Comparison of ENCODE assay signal across 8 cellular contexts in genomic region chr3:197959891-197960693, GRCh38. TPM values are rescaled to one million over a fixed set of nuclear protein-coding genes. Genes with fewer than 3 reads are reported as not detected.
DNase-seq lines count a peak whose midpoint lies in the region; ATAC-seq lines count a peak whose summit lies in the region.

Gene LMLN (plus strand): TSS chr3:197960217. CDS start chr3:197960246, 29 bp downstream.

- no peaks in the 10 kb centered on the region for H3K4me1 ChIP-seq in endocrine pancreas (ENCODE audit: control insufficient read depth, insufficient read depth, low read length)

- H3K36me3 ChIP-seq in endocrine pancreas (ENCODE audit: control insufficient read depth, insufficient read depth, low read length): no peaks in the 10 kb centered on the region

- DNase-seq in Caki2 (ENCODE audit: low read depth) (peak; percentile 97), HUDEP-2 (lab: John Stamatoyannopoulos, UW; ENCODE audit: unreplicated experiment in 76 of 76) (peak; percentile 15 to 97 (median 92)), NOMO-1 treated with dmso at 0.1 percent for 144 hours (lab: John Stamatoyannopoulos, UW; ENCODE audit: unreplicated experiment) (peak; percentile 98), mesenteric fat pad (ENCODE audit: low spot score) (peak; percentile 98)
- DNase-seq in activated CD8-positive, alpha-beta memory T cell treated with anti-CD3 and anti-CD28 coated beads, Interleukin-2, amount 50 U/mL, for 1 hour (ENCODE audit: extremely low read depth): peak; percentile 79
- peak; percentile 89 for DNase-seq in stimulated activated CD8-positive, alpha-beta memory T cell treated with anti-CD3 and anti-CD28 coated beads, Interleukin-15, amount 100 ng/mL, for 1 hour (ENCODE audit: low read depth)

- ATAC-seq in GM21390 (IDR thresholded peaks at IDR 0.05; ENCODE audit: unreplicated experiment): peak; percentile 98

- no peaks in the 10 kb centered on the region for H3K9me3 ChIP-seq in endocrine pancreas (ENCODE audit: control insufficient read depth, low read length)

- H3K9ac ChIP-seq in endocrine pancreas (ENCODE audit: control insufficient read depth, insufficient read depth, low read length): peak within 1 kb of the TSS; percentile 70

- H3K4me3 ChIP-seq in endocrine pancreas (ENCODE audit: control insufficient read depth, insufficient read depth, low read length): peak within 1 kb of the TSS; percentile 90

- no peaks in the 10 kb centered on the region for H3K27me3 ChIP-seq in endocrine pancreas (ENCODE audit: control insufficient read depth, insufficient read depth, low read length)

- in situ Hi-C loops in Caki2 (cut with HindIII; ENCODE audit: low pct_unique_long_range_greater_than_20kb, low sequenced_read_pairs): no loop called here

RNA-seq across cellular contexts. Expression of gene LMLN, which starts in this region (rescaled TPM):
- 0.23 and 1.3 TPM in 2 replicates for total RNA-seq in Caki2 (2014; rRNA removed; shearing (Covaris generic); ENCODE audit: low replicate concordance)
- total RNA-seq in mesenteric fat pad: 4.4 TPM

Comparison
In these comparisons a context has a peak if more than half of its experiments do, and no peak if none do; other contexts are left out.
1. Peak in every context shown above with its lines: DNase-seq, ATAC-seq and H3K4me3 ChIP-seq.